ENCODE assay signal across 8 cellular contexts in genomic region chr14:99479160-99479902, GRCh38.
DNase-seq lines count a peak whose midpoint lies in the region; ATAC-seq and TF ChIP-seq lines count a peak whose summit lies in the region.

No MANE protein-coding gene starts in this region.

- H3K4me2 ChIP-seq in KMS-11 = peak overlapping the region; percentile 94

- peaks cover 5% of the 10 kb centered on the region for H4K20me1 ChIP-seq in KMS-11 (ENCODE audit: insufficient read depth)

- peaks cover 31% of the 10 kb centered on the region for H3K4me1 ChIP-seq in ACC112 (ENCODE audit: control insufficient read depth, insufficient read depth, low read length, unreplicated experiment)
- peaks cover 23% of the 10 kb centered on the region for H3K4me1 ChIP-seq in KMS-11 (ENCODE audit: low read depth, poor library complexity, severe bottlenecking)
- H3K4me1 ChIP-seq in muscle layer of duodenum (ENCODE audit: control insufficient read depth in 1 of 2, insufficient read depth in 2 of 2, low read length in 2 of 2) = peaks cover 8 to 53% of the 10 kb centered on the region in 2 donors

- DNase-seq in coronary artery (ENCODE audit: low spot score) = no peak
- DNase-seq in iPS-NIHi11 (ENCODE audit: low spot score) = no peak

- H3K4me3 ChIP-seq in ACC112 (ENCODE audit: low read depth, low read length) (peak overlapping the region; percentile 92), KMS-11 (IDR thresholded peaks at IDR 0.05; ENCODE audit: insufficient read depth, low read depth, low read length) (no peak overlapping the region), coronary artery (peak overlapping the region; percentile 98), muscle layer of duodenum (ENCODE audit: low read depth in 1 of 2, low read length in 2 of 2) (peak overlapping the region; percentile 72 to 90)

- no peaks in the 10 kb centered on the region for H3K36me3 ChIP-seq in ACC112 (ENCODE audit: insufficient read depth, low read length)
- no peaks in the 10 kb centered on the region for H3K36me3 ChIP-seq in KMS-11 (ENCODE audit: insufficient read depth)
- H3K36me3 ChIP-seq in muscle layer of duodenum (ENCODE audit: control insufficient read depth in 1 of 2, insufficient read depth in 2 of 2, low read length in 2 of 2) = peaks cover 0 to 7% of the 10 kb centered on the region in 2 donors

- H3K9me3 ChIP-seq in muscle layer of duodenum (ENCODE audit: control insufficient read depth in 1 of 2, low read length in 2 of 2) = no peaks in the 10 kb centered on the region

- peak overlapping the region; percentile 49; the same call in 1 of the 2 replicates for H3K9ac ChIP-seq in KMS-11

- ATAC-seq in GM21825 (IDR thresholded peaks at IDR 0.05; ENCODE audit: unreplicated experiment) (no peak), GM21367 (IDR thresholded peaks at IDR 0.05; ENCODE audit: unreplicated experiment) (no peak), GM21447 (IDR thresholded peaks at IDR 0.05; ENCODE audit: unreplicated experiment) (no peak)

- TF ChIP-seq CTCF in KMS-11 (conservative IDR thresholded peaks at IDR 0.05; ENCODE audit: low read depth, low read length) (no peak), coronary artery (IDR thresholded peaks at IDR 0.05) (no peak)

- H2AFZ ChIP-seq in ACC112 (ENCODE audit: low read length, unreplicated experiment) (peak overlapping the region; percentile 71), KMS-11 (ENCODE audit: low read depth) (peak overlapping the region; percentile 62)

- H3K27me3 ChIP-seq in ACC112 (ENCODE audit: insufficient read depth, low read length) (no peaks in the 10 kb centered on the region), KMS-11 (ENCODE audit: insufficient read depth, low read depth) (no peaks in the 10 kb centered on the region), muscle layer of duodenum (ENCODE audit: low read depth, low read length) (no peaks in the 10 kb centered on the region)

- H3K27ac ChIP-seq in ACC112 (ENCODE audit: low read depth, low read length) = peak overlapping the region; percentile 51; the same call in 1 of the 2 replicates
- H3K27ac ChIP-seq in KMS-11 = no peak overlapping the region
- H3K27ac ChIP-seq in coronary artery = peak overlapping the region; percentile 95 to 98
- H3K27ac ChIP-seq in muscle layer of duodenum (ENCODE audit: low read length) = peak overlapping the region; percentile 54

- H3K79me2 ChIP-seq in ACC112 (ENCODE audit: control insufficient read depth, insufficient read depth, low read length, unreplicated experiment) (peaks cover 89% of the 10 kb centered on the region), KMS-11 (ENCODE audit: insufficient read depth, low read depth) (peaks cover 83% of the 10 kb centered on the region)
